26 cellular contexts compared by ENCODE assay signal in genomic region chr3:24273491-24273890, GRCh38.
"Had no signal": no experiment of that assay in that cellular context is flagged by ENCODE, and none has a peak within 500 bp of the region (broad histone marks: within the 10 kb centered on the region; RNA-seq: fewer than 3 reads in every experiment).

No MANE protein-coding gene starts in this region.

- H3K9me3 Mint-ChIP-seq: activated CD4-positive, alpha-beta memory T cell treated with anti-CD3 and anti-CD28 coated beads, Interleukin-2, amount 10 ng/mL, durations not matched to agents 7 days and 5 days; activated CD4-positive, alpha-beta T cell treated with anti-CD3 and anti-CD28 coated beads, Interleukin-2, amount 10 ng/mL, durations not matched to agents 7 days and 5 days; activated T-cell treated with anti-CD3 and anti-CD28 coated beads, Interleukin-2, amount 50 U/mL, for 4 hours; activated T-helper 17 cell treated with anti-CD3 and anti-CD28 coated beads, Interleukin-2, amount 50 U/mL, for 72 hours; central memory CD8-positive, alpha-beta T cell; dendritic cell treated with granulocyte-macrophage colony-stimulating factor and Interleukin-4, amounts not matched to agents 40 ng/mL and 50 ng/mL, for 4 days; neural crest cell; stimulated activated effector memory CD8-positive, alpha-beta T cell treated with anti-CD3 and anti-CD28 coated beads, Interleukin-12 subunit alpha, Interleukin-12 subunit beta, amount 100 ng/mL, for 72 hours; stimulated activated naive CD8-positive, alpha-beta T cell treated with anti-CD3 and anti-CD28 coated beads, Interleukin-15, Interleukin-2, amounts not matched to agents 100 ng/mL and 50 ng/mL, for 24 hours; T-helper 1 cell treated with Interleukin-12 subunit alpha and Interleukin-12 subunit beta and Interleukin-4 antibody, amounts not matched to agents 30 μg/mL and 1 μg/mL, for 36 hours had no signal

- H3K4me3 Mint-ChIP-seq: activated CD4-positive, alpha-beta memory T cell treated with anti-CD3 and anti-CD28 coated beads, Interleukin-2, amount 10 ng/mL, durations not matched to agents 7 days and 5 days; activated CD4-positive, alpha-beta T cell treated with anti-CD3 and anti-CD28 coated beads, Interleukin-2, amount 10 ng/mL, durations not matched to agents 7 days and 5 days; activated T-cell treated with anti-CD3 and anti-CD28 coated beads, Interleukin-2, amount 50 U/mL, for 4 hours; activated T-helper 17 cell treated with anti-CD3 and anti-CD28 coated beads, Interleukin-2, amount 50 U/mL, for 72 hours; central memory CD8-positive, alpha-beta T cell; dendritic cell treated with granulocyte-macrophage colony-stimulating factor and Interleukin-4, amounts not matched to agents 40 ng/mL and 50 ng/mL, for 4 days; naive thymus-derived CD8-positive, alpha-beta T cell; neural crest cell; stimulated activated effector memory CD8-positive, alpha-beta T cell treated with anti-CD3 and anti-CD28 coated beads, Interleukin-12 subunit alpha, Interleukin-12 subunit beta, amount 100 ng/mL, for 72 hours; stimulated activated naive CD8-positive, alpha-beta T cell treated with anti-CD3 and anti-CD28 coated beads, Interleukin-15, Interleukin-2, amounts not matched to agents 100 ng/mL and 50 ng/mL, for 24 hours; T-helper 1 cell treated with Interleukin-12 subunit alpha and Interleukin-12 subunit beta and Interleukin-4 antibody, amounts not matched to agents 30 μg/mL and 1 μg/mL, for 36 hours had no signal

- H3K36me3 Mint-ChIP-seq: naive thymus-derived CD8-positive, alpha-beta T cell; stimulated activated effector memory CD8-positive, alpha-beta T cell treated with anti-CD3 and anti-CD28 coated beads, Interleukin-12 subunit alpha, Interleukin-12 subunit beta, amount 100 ng/mL, for 72 hours had no signal

- H3K4me1 ChIP-seq: esophagus squamous epithelium, left ventricle myocardium inferior, right atrium auricular region, thyroid gland had no signal

- H3K4me3 ChIP-seq: esophagus squamous epithelium, heart right ventricle, left ventricle myocardium inferior, right atrium auricular region, thyroid gland had no signal

- H3K27ac Mint-ChIP-seq: activated CD4-positive, alpha-beta memory T cell treated with anti-CD3 and anti-CD28 coated beads, Interleukin-2, amount 10 ng/mL, durations not matched to agents 7 days and 5 days; activated CD4-positive, alpha-beta T cell treated with anti-CD3 and anti-CD28 coated beads, Interleukin-2, amount 10 ng/mL, durations not matched to agents 7 days and 5 days; activated T-helper 17 cell treated with anti-CD3 and anti-CD28 coated beads, Interleukin-2, amount 50 U/mL, for 72 hours; dendritic cell treated with granulocyte-macrophage colony-stimulating factor and Interleukin-4, amounts not matched to agents 40 ng/mL and 50 ng/mL, for 4 days; naive thymus-derived CD8-positive, alpha-beta T cell; stimulated activated effector memory CD8-positive, alpha-beta T cell treated with anti-CD3 and anti-CD28 coated beads, Interleukin-12 subunit alpha, Interleukin-12 subunit beta, amount 100 ng/mL, for 72 hours; stimulated activated naive CD8-positive, alpha-beta T cell treated with anti-CD3 and anti-CD28 coated beads, Interleukin-15, Interleukin-2, amounts not matched to agents 100 ng/mL and 50 ng/mL, for 24 hours; T-helper 1 cell treated with Interleukin-12 subunit alpha and Interleukin-12 subunit beta and Interleukin-4 antibody, amounts not matched to agents 30 μg/mL and 1 μg/mL, for 36 hours had no signal

- H3K4me1 Mint-ChIP-seq: activated CD4-positive, alpha-beta memory T cell treated with anti-CD3 and anti-CD28 coated beads, Interleukin-2, amount 10 ng/mL, durations not matched to agents 7 days and 5 days; activated CD4-positive, alpha-beta T cell treated with anti-CD3 and anti-CD28 coated beads, Interleukin-2, amount 10 ng/mL, durations not matched to agents 7 days and 5 days; activated T-helper 17 cell treated with anti-CD3 and anti-CD28 coated beads, Interleukin-2, amount 50 U/mL, for 72 hours; central memory CD8-positive, alpha-beta T cell; naive thymus-derived CD8-positive, alpha-beta T cell; stimulated activated effector memory CD8-positive, alpha-beta T cell treated with anti-CD3 and anti-CD28 coated beads, Interleukin-12 subunit alpha, Interleukin-12 subunit beta, amount 100 ng/mL, for 72 hours had no signal

- ATAC-seq: activated T-cell treated with anti-CD3 and anti-CD28 coated beads, Interleukin-2, amount 50 U/mL, for 4 hours; activated T-helper 17 cell treated with anti-CD3 and anti-CD28 coated beads, Interleukin-2, amount 50 U/mL, for 72 hours; heart right ventricle; naive thymus-derived CD8-positive, alpha-beta T cell; stimulated activated effector memory CD8-positive, alpha-beta T cell treated with anti-CD3 and anti-CD28 coated beads, Interleukin-12 subunit alpha, Interleukin-12 subunit beta, amount 100 ng/mL, for 72 hours had no signal

- DNase-seq: activated CD4-positive, alpha-beta memory T cell treated with anti-CD3 and anti-CD28 coated beads, Interleukin-2, amount 10 ng/mL, durations not matched to agents 7 days and 5 days; activated CD4-positive, alpha-beta T cell treated with anti-CD3 and anti-CD28 coated beads, Interleukin-2, amount 10 ng/mL, durations not matched to agents 7 days and 5 days; activated CD4-positive, CD25-positive, alpha-beta regulatory T cell treated with anti-CD3 and anti-CD28 coated beads, Interleukin-2, amount 50 U/mL, for 72 hours; activated CD8-positive, alpha-beta memory T cell treated with anti-CD3 and anti-CD28 coated beads, Interleukin-2, amount 50 U/mL, for 48 hours; activated gamma-delta T cell treated with Interleukin-2 at 50 U/mL for 16 hours; activated naive CD4-positive, alpha-beta T cell treated with anti-CD3 and anti-CD28 coated beads, Interleukin-2, amount 50 U/mL, for 16 hours; activated T-cell treated with anti-CD3 and anti-CD28 coated beads, Interleukin-2, amount 50 U/mL, for 4 hours; amniotic stem cell; effector CD4-positive, alpha-beta T cell; esophagus squamous epithelium; foreskin melanocyte; heart right ventricle; left ventricle myocardium inferior; naive thymus-derived CD8-positive, alpha-beta T cell; nucleus accumbens; stimulated activated CD4-positive, alpha-beta T cell treated with anti-CD3 and anti-CD28 coated beads, Interleukin-4, amount 100 ng/mL, for 24 hours; T-helper 9 cell; thyroid gland had no signal

- H3K27me3 Mint-ChIP-seq: activated CD4-positive, alpha-beta memory T cell treated with anti-CD3 and anti-CD28 coated beads, Interleukin-2, amount 10 ng/mL, durations not matched to agents 7 days and 5 days; dendritic cell treated with granulocyte-macrophage colony-stimulating factor and Interleukin-4, amounts not matched to agents 40 ng/mL and 50 ng/mL, for 4 days; stimulated activated naive CD8-positive, alpha-beta T cell treated with anti-CD3 and anti-CD28 coated beads, Interleukin-15, Interleukin-2, amounts not matched to agents 100 ng/mL and 50 ng/mL, for 24 hours had no signal

- H3K36me3 ChIP-seq: esophagus squamous epithelium, heart right ventricle, left ventricle myocardium inferior, right atrium auricular region, thyroid gland had no signal

- H3K9me3 ChIP-seq: esophagus squamous epithelium, heart right ventricle, left ventricle myocardium inferior, right atrium auricular region, thyroid gland had no signal

- H3K27ac ChIP-seq: esophagus squamous epithelium, heart right ventricle, left ventricle myocardium inferior, right atrium auricular region, thyroid gland had no signal

- H3K27me3 ChIP-seq: esophagus squamous epithelium, heart right ventricle, right atrium auricular region, thyroid gland had no signal
